2 cellular contexts compared by ENCODE assay signal in genomic region chr17:57197672-57198071, GRCh38.
TF ChIP-seq lines count a peak whose summit lies in the region.

No MANE protein-coding gene starts in this region.

TF ChIP-seq in GM23338, 12 proteins besides CTCF, POLR2A, EP300 and RAD21:
- TF ChIP-seq EZH2phosphoT487 (IDR thresholded peaks at IDR 0.05; ENCODE audit: unreplicated experiment) (no peak), NANOG (IDR thresholded peaks at IDR 0.05; ENCODE audit: borderline replicate concordance) (no peak), POLR2AphosphoS5 (IDR thresholded peaks at IDR 0.05; ENCODE audit: low read depth) (no peak), JUNB (IDR thresholded peaks at IDR 0.05; ENCODE audit: unreplicated experiment) (no peak), ZNF331 (CRISPR knock-in tag; IDR thresholded peaks at IDR 0.05; ENCODE audit: low read depth) (no peak), EZH2 (IDR thresholded peaks at IDR 0.05; ENCODE audit: low read depth, unreplicated experiment) (no peak), ZNF462 (CRISPR knock-in tag; IDR thresholded peaks at IDR 0.05) (no peak), STAT1 (IDR thresholded peaks at IDR 0.05; ENCODE audit: unreplicated experiment) (no peak), CREB1 (CRISPR knock-in tag; IDR thresholded peaks at IDR 0.05; ENCODE audit: low read depth) (no peak), ETS1 (IDR thresholded peaks at IDR 0.05) (no peak), ZNF114 (CRISPR knock-in tag; IDR thresholded peaks at IDR 0.05) (no peak)
- TF ChIP-seq, protein P1, sequence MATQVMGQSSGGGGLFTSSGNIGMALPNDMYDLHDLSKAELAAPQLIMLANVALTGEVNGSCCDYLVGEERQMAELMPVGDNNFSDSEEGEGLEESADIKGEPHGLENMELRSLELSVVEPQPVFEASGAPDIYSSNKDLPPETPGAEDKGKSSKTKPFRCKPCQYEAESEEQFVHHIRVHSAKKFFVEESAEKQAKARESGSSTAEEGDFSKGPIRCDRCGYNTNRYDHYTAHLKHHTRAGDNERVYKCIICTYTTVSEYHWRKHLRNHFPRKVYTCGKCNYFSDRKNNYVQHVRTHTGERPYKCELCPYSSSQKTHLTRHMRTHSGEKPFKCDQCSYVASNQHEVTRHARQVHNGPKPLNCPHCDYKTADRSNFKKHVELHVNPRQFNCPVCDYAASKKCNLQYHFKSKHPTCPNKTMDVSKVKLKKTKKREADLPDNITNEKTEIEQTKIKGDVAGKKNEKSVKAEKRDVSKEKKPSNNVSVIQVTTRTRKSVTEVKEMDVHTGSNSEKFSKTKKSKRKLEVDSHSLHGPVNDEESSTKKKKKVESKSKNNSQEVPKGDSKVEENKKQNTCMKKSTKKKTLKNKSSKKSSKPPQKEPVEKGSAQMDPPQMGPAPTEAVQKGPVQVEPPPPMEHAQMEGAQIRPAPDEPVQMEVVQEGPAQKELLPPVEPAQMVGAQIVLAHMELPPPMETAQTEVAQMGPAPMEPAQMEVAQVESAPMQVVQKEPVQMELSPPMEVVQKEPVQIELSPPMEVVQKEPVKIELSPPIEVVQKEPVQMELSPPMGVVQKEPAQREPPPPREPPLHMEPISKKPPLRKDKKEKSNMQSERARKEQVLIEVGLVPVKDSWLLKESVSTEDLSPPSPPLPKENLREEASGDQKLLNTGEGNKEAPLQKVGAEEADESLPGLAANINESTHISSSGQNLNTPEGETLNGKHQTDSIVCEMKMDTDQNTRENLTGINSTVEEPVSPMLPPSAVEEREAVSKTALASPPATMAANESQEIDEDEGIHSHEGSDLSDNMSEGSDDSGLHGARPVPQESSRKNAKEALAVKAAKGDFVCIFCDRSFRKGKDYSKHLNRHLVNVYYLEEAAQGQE (IDR thresholded peaks at IDR 0.05; ENCODE audit: unreplicated experiment), result no peak

TF ChIP-seq in K562, 482 proteins besides CTCF, POLR2A, EP300 and RAD21:
- TF ChIP-seq SRF (CRISPR knock-in tag; IDR thresholded peaks at IDR 0.05), result no peak
- TF ChIP-seq CBFA2T2 (conservative IDR thresholded peaks at IDR 0.05), result no peak
- TF ChIP-seq RAD51 (IDR thresholded peaks at IDR 0.05; ENCODE audit: borderline replicate concordance, low read depth), result peak; percentile 51; the same call in 1 of the 2 replicates
- peak; percentile 72 for TF ChIP-seq USF2 (CRISPR knock-in tag; IDR thresholded peaks at IDR 0.05)
